ENCODE assay signal across 20 cellular contexts in the genomic region with DNA sequence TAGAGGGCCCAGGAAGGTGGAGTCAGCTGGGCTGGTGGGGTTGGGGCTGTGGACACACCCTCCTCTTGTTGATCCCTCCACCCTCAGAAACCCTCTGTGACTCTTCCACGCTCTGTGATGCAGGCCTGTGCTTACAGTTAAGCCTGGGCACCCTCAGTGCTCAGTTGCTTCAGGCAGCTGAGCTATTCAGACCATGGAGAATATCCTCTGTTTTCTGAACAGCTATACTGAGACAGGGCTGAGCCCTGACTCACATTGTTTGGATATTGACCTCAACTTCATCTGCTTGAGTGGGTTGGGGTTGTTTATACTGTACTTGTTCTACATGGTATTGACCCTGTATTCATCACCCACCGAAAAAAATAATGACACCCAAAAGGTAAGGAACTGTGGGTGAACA. TPM values are rescaled to one million over a fixed set of nuclear protein-coding genes. Genes with fewer than 3 reads are reported as not detected.
"Had no signal": no experiment of that assay in that cellular context is flagged by ENCODE, and none has a peak within 500 bp of the region (broad histone marks: within the 10 kb centered on the region; RNA-seq: fewer than 3 reads in every experiment).

A gene (plus strand): TSS at position 108 of the 400 bp plus-strand sequence. CDS start 86 bp downstream, at position 194.

RNA-seq across cellular contexts. Expression of the gene that starts here (rescaled TPM):
- total RNA-seq: activated naive CD4-positive, alpha-beta T cell treated with anti-CD3 and anti-CD28 coated beads for 36 hours; activated naive CD4-positive, alpha-beta T cell treated with anti-CD3 and anti-CD28 coated beads, Interleukin-2, amount 50 U/mL, for 72 hours; activated naive CD8-positive, alpha-beta T cell treated with anti-CD3 and anti-CD28 coated beads for 36 hours; activated naive CD8-positive, alpha-beta T cell treated with anti-CD3 and anti-CD28 coated beads, Interleukin-2, amount 10 ng/mL, durations not matched to agents 7 days and 5 days; activated T-cell treated with anti-CD3 and anti-CD28 coated beads, Interleukin-2, amount 50 U/mL, for 4 hours; activated T-cell treated with anti-CD3 and anti-CD28 coated beads, Interleukin-2, amount 50 U/mL, for 72 hours; activated T-helper 1 cell treated with anti-CD3 and anti-CD28 coated beads, Interleukin-12 subunit alpha, Interleukin-12 subunit beta, Interleukin-2, Interleukin-4 antibody, amounts not matched to agents 30 ng/mL and 10 ng/mL and 1 ng/mL, durations not matched to agents 14 hours and 24 hours and 36 hours; activated T-helper 17 cell treated with anti-CD3 and anti-CD28 coated beads, Interleukin-2, amount 50 U/mL, for 72 hours; activated T-helper 2 cell treated with anti-CD3 and anti-CD28 coated beads, Interferon-gamma antibody, Interleukin-2, Interleukin-4, amounts not matched to agents 10 μg/mL and 5 μg/mL and 100 μg/mL, durations not matched to agents 14 hours and 24 hours and 36 hours; adrenal gland; aorta; ascending aorta; astrocyte; body of pancreas; breast epithelium; bronchial epithelial cell; cardiac muscle cell; cardiac septum; cerebellum had no signal
- polyA plus RNA-seq: adipose tissue, aorta, cardiac muscle cell had no signal
